30 cellular contexts compared by ENCODE assay signal in genomic region chr3:171904829-171905228, GRCh38.
A peak's percentile ranks its signal among the peaks of the same experiment; 100 is the strongest.
DNase-seq lines count a peak whose midpoint lies in the region; ATAC-seq, FAIRE-seq and TF ChIP-seq lines count a peak whose summit lies in the region.
"Had no signal": no experiment of that assay in that cellular context is flagged by ENCODE, and none has a peak within 500 bp of the region (broad histone marks: within the 10 kb centered on the region; RNA-seq: fewer than 3 reads in every experiment).

No MANE protein-coding gene starts in this region.

- no peaks in the 10 kb centered on the region for H3K27me3 ChIP-seq in astrocyte (ENCODE audit: insufficient read depth, low read length)
- no peaks in the 10 kb centered on the region for H3K27me3 ChIP-seq in right lobe of liver
- H3K27me3 ChIP-seq in dorsolateral prefrontal cortex: peaks cover 0 to 3% (median 0%) of the 10 kb centered on the region in 45 donors
- H3K27me3 ChIP-seq: colonic mucosa, gastroesophageal sphincter, ovary, transverse colon had no signal

- WGBS in right lobe of liver (ENCODE audit: insufficient coverage, low coverage, low lambda C conversion rate, missing lambda C conversion rate): 39% methylated on average over 3 of the region's 3 CpGs

- H3K27me3 Mint-ChIP-seq in astrocyte (ENCODE audit: low read depth, unreplicated experiment): no peaks in the 10 kb centered on the region
- peaks cover 9% of the 10 kb centered on the region for H3K27me3 Mint-ChIP-seq in activated T-cell treated with anti-CD3 and anti-CD28 coated beads, Interleukin-2, amount 50 U/mL, for 4 hours (ENCODE audit: low read depth)

- no peak for TF ChIP-seq POLR2A in right lobe of liver (IDR thresholded peaks at IDR 0.05)

- H3K27ac Mint-ChIP-seq in astrocyte (ENCODE audit: unreplicated experiment): no peak overlapping the region
- H3K27ac Mint-ChIP-seq: activated naive CD8-positive, alpha-beta T cell; nephron progenitor cell; stimulated activated effector memory CD8-positive, alpha-beta T cell treated with anti-CD3 and anti-CD28 coated beads, Interleukin-12 subunit alpha, Interleukin-12 subunit beta, amount 100 ng/mL, for 72 hours had no signal

- no peak overlapping the region for H3K4me3 Mint-ChIP-seq in astrocyte (ENCODE audit: unreplicated experiment)
- H3K4me3 Mint-ChIP-seq in activated T-cell treated with anti-CD3 and anti-CD28 coated beads, Interleukin-2, amount 50 U/mL, for 4 hours: no peak overlapping the region
- H3K4me3 Mint-ChIP-seq: activated naive CD8-positive, alpha-beta T cell; nephron progenitor cell; stimulated activated effector memory CD8-positive, alpha-beta T cell treated with anti-CD3 and anti-CD28 coated beads, Interleukin-12 subunit alpha, Interleukin-12 subunit beta, amount 100 ng/mL, for 72 hours had no signal

- H3K79me2 ChIP-seq in astrocyte (ENCODE audit: insufficient read depth, low read length): no peaks in the 10 kb centered on the region

- H3K4me2 ChIP-seq in astrocyte (ENCODE audit: low read length): no peak overlapping the region
- H3K4me2 ChIP-seq: KMS-11 had no signal

- intact Hi-C loops in right lobe of liver (cut with DNase I) (loop anchor here in 1 of 2 donors (10.0 kb wide), 1 partner anchor 50 kb away; no protein-coding TSS in a partner anchor), dorsolateral prefrontal cortex (cut with DNase I) (no loop called here)

- H3K9me3 Mint-ChIP-seq in astrocyte (ENCODE audit: unreplicated experiment): peaks cover 15% of the 10 kb centered on the region
- peaks cover 4% of the 10 kb centered on the region for H3K9me3 Mint-ChIP-seq in activated T-cell treated with anti-CD3 and anti-CD28 coated beads, Interleukin-2, amount 50 U/mL, for 4 hours
- H3K9me3 Mint-ChIP-seq: stimulated activated effector memory CD8-positive, alpha-beta T cell treated with anti-CD3 and anti-CD28 coated beads, Interleukin-12 subunit alpha, Interleukin-12 subunit beta, amount 100 ng/mL, for 72 hours had no signal

- DNase-seq in GM03348 (ENCODE audit: low spot score): peak; percentile 7
- DNase-seq in astrocyte (ENCODE audit: low read depth): peak; percentile 18
- DNase-seq in fibroblast of mammary gland (ENCODE audit: low read depth): peak; percentile 65
- no peak for DNase-seq in right lobe of liver
- no peak for DNase-seq in NCI-H774 (lab: John Stamatoyannopoulos, UW)
- DNase-seq in activated T-cell treated with anti-CD3 and anti-CD28 coated beads, Interleukin-2, amount 50 U/mL, for 4 hours: no peak
- no peak for DNase-seq in dorsolateral prefrontal cortex
- DNase-seq: ACHN; activated CD4-positive, alpha-beta T cell treated with anti-CD3 and anti-CD28 coated beads for 48 hours; activated CD8-positive, alpha-beta memory T cell treated with anti-CD3 and anti-CD28 coated beads for 24 hours; activated effector memory CD4-positive, alpha-beta T cell treated with anti-CD3 and anti-CD28 coated beads, Interleukin-2, amount 50 U/mL, for 16 hours; C1 segment of cervical spinal cord; colonic mucosa; DMS153; effector memory CD4-positive, alpha-beta T cell; NCI-H1436; NCI-H2081; NCI-H510A; nephron progenitor cell; ovary; T1000; transverse colon had no signal

- H3K4me1 Mint-ChIP-seq in astrocyte (ENCODE audit: low read depth, unreplicated experiment): peaks cover 6% of the 10 kb centered on the region
- no peaks in the 10 kb centered on the region for H3K4me1 Mint-ChIP-seq in activated T-cell treated with anti-CD3 and anti-CD28 coated beads, Interleukin-2, amount 50 U/mL, for 4 hours (ENCODE audit: low read depth)
- H3K4me1 Mint-ChIP-seq: stimulated activated effector memory CD8-positive, alpha-beta T cell treated with anti-CD3 and anti-CD28 coated beads, Interleukin-12 subunit alpha, Interleukin-12 subunit beta, amount 100 ng/mL, for 72 hours had no signal

- no peak overlapping the region for H3K9ac ChIP-seq in astrocyte (ENCODE audit: low read length)
- H3K9ac ChIP-seq: KMS-11 had no signal

- TF ChIP-seq CTCF in astrocyte (IDR thresholded peaks at IDR 0.05; ENCODE audit: insufficient read depth, low read depth, low read length) (no peak), fibroblast of mammary gland (conservative IDR thresholded peaks at IDR 0.05; ENCODE audit: control insufficient read depth, insufficient read depth, low read depth, low read length) (no peak), right lobe of liver (IDR thresholded peaks at IDR 0.05) (no peak), dorsolateral prefrontal cortex (IDR thresholded peaks at IDR 0.05 in 54 of 56, conservative IDR thresholded peaks at IDR 0.05 in 2 of 56; ENCODE audit: low read depth in 1 of 56, partially characterized antibody in 56 of 56) (no peak)

- H3K4me1 ChIP-seq in astrocyte (ENCODE audit: insufficient read depth, low read length) (no peaks in the 10 kb centered on the region), right lobe of liver (peaks cover 0 to 4% (median 0%) of the 10 kb centered on the region in 4 donors)
- H3K4me1 ChIP-seq: colonic mucosa, gastroesophageal sphincter, transverse colon had no signal

- no peaks in the 10 kb centered on the region for H4K20me1 ChIP-seq in astrocyte (ENCODE audit: insufficient read depth, low read length)

- H3K36me3 ChIP-seq in astrocyte (ENCODE audit: insufficient read depth, low read length) (no peaks in the 10 kb centered on the region), right lobe of liver (no peaks in the 10 kb centered on the region)
- H3K36me3 ChIP-seq: colonic mucosa, gastroesophageal sphincter, ovary, transverse colon had no signal

- H3K27ac ChIP-seq in astrocyte (ENCODE audit: low read depth, low read length) (no peak overlapping the region), right lobe of liver (no peak overlapping the region), dorsolateral prefrontal cortex (no peak overlapping the region)
- H3K27ac ChIP-seq: colonic mucosa, gastroesophageal sphincter, KMS-11, ovary, RWPE1, transverse colon had no signal

- peaks cover 4% of the 10 kb centered on the region for H3K36me3 Mint-ChIP-seq in astrocyte (ENCODE audit: low read depth, unreplicated experiment)
- H3K36me3 Mint-ChIP-seq in activated T-cell treated with anti-CD3 and anti-CD28 coated beads, Interleukin-2, amount 50 U/mL, for 4 hours (ENCODE audit: insufficient read depth): no peaks in the 10 kb centered on the region
- H3K36me3 Mint-ChIP-seq: activated naive CD8-positive, alpha-beta T cell; stimulated activated effector memory CD8-positive, alpha-beta T cell treated with anti-CD3 and anti-CD28 coated beads, Interleukin-12 subunit alpha, Interleukin-12 subunit beta, amount 100 ng/mL, for 72 hours had no signal

- ATAC-seq in right lobe of liver (peak; percentile 56 to 87 (median 68)), HG03432 (IDR thresholded peaks at IDR 0.05; ENCODE audit: unreplicated experiment) (no peak)
- ATAC-seq in activated T-cell treated with anti-CD3 and anti-CD28 coated beads, Interleukin-2, amount 50 U/mL, for 4 hours: no peak
- ATAC-seq: gastroesophageal sphincter; HCT116; stimulated activated effector memory CD8-positive, alpha-beta T cell treated with anti-CD3 and anti-CD28 coated beads, Interleukin-12 subunit alpha, Interleukin-12 subunit beta, amount 100 ng/mL, for 72 hours had no signal

- no peaks in the 10 kb centered on the region for H3K9me3 ChIP-seq in astrocyte (ENCODE audit: insufficient read depth, low read depth, low read length)
- no peaks in the 10 kb centered on the region for H3K9me3 ChIP-seq in right lobe of liver
- H3K9me3 ChIP-seq: colonic mucosa, ovary, transverse colon had no signal

- no peak overlapping the region for H2AFZ ChIP-seq in astrocyte (ENCODE audit: low read depth, low read length)

- H3K4me3 ChIP-seq in astrocyte (ENCODE audit: insufficient read depth, low read depth, low read length): no peak overlapping the region
- no peak overlapping the region for H3K4me3 ChIP-seq in fibroblast of mammary gland (ENCODE audit: control insufficient read depth, low read depth, low read length)
- no peak overlapping the region for H3K4me3 ChIP-seq in right lobe of liver
- no peak overlapping the region for H3K4me3 ChIP-seq in dorsolateral prefrontal cortex
- H3K4me3 ChIP-seq: colonic mucosa, gastroesophageal sphincter, ovary, transverse colon had no signal

- FAIRE-seq in astrocyte (lab: Jason Lieb, UNC): no peak
- FAIRE-seq: bronchial epithelial cell had no signal

Comparison
In these comparisons a context has a peak if more than half of its experiments do, and no peak if none do; other contexts are left out.
1. DNase-seq: peak in GM03348 (single experiment), astrocyte (single experiment) and fibroblast of mammary gland (single experiment); none in right lobe of liver (0 of 3), NCI-H774 (single experiment), activated T-cell treated with anti-CD3 and anti-CD28 coated beads, Interleukin-2, amount 50 U/mL, for 4 hours (single experiment) and dorsolateral prefrontal cortex (0 of 10).
2. ATAC-seq: peak in right lobe of liver (4 of 4); none in activated T-cell treated with anti-CD3 and anti-CD28 coated beads, Interleukin-2, amount 50 U/mL, for 4 hours (0 of 2) and HG03432 (single experiment).